In genomic region chr10:42781893-42782445, GRCh38 we compare ENCODE assay signal across 8 cellular contexts. TPM values are rescaled to one million over a fixed set of nuclear protein-coding genes. Genes with fewer than 3 reads are reported as not detected.
DNase-seq lines count a peak whose midpoint lies in the region; ATAC-seq and TF ChIP-seq lines count a peak whose summit lies in the region.

No MANE protein-coding gene starts in this region.

- H3K27me3 ChIP-seq in SJSA1 (replicated peaks) = no peaks in the 10 kb centered on the region; the same call in 1 of the 2 replicates
- no peaks in the 10 kb centered on the region for H3K27me3 ChIP-seq in neural cell (ENCODE audit: insufficient read depth, low read depth, low read length)

- TF ChIP-seq CTCF in neural cell (IDR thresholded peaks at IDR 0.05; ENCODE audit: poor library complexity, severe bottlenecking) = no peak

- H3K79me2 ChIP-seq in neural cell (replicated peaks; ENCODE audit: insufficient read depth, low read length) = no peaks in the 10 kb centered on the region

- no peaks in the 10 kb centered on the region for H3K9me2 ChIP-seq in neural cell (ENCODE audit: insufficient read depth, low read length)

- H3K4me1 ChIP-seq in SJSA1 (replicated peaks) = peaks cover 8% of the 10 kb centered on the region

- no peak for DNase-seq in Right ventricle myocardium inferior (ENCODE audit: missing footprints)
- DNase-seq in cardiac septum (ENCODE audit: low spot score) = no peak
- no peak for DNase-seq in SJSA1 (ENCODE audit: low read depth in 1 of 2, low spot score in 2 of 2)
- DNase-seq in epithelial cell of prostate (ENCODE audit: low read depth, low spot score) = no peak
- DNase-seq in activated gamma-delta T cell treated with Interleukin-2 at 50 U/mL for 16 hours = no peak
- DNase-seq in OCI-M2 (lab: John Stamatoyannopoulos, UW; ENCODE audit: unreplicated experiment) = no peak

- intact Hi-C loops in Right ventricle myocardium inferior (cut with DNase I) = loop anchor here (1.0 to 10.0 kb wide), 3 partner anchors 29 to 227 kb away; partner anchors contain the start of gene ZNF33B
- intact Hi-C loops in cardiac septum (cut with DNase I) = loop anchor here (1.0 to 10.0 kb wide), 2 partner anchors 29 to 147 kb away; partner anchors contain the start of gene ZNF33B

- TF ChIP-seq EP300 in neural cell (conservative IDR thresholded peaks at IDR 0.05; ENCODE audit: poor library complexity, severe bottlenecking) = no peak

- no peaks in the 10 kb centered on the region for H3F3A ChIP-seq in neural cell (ENCODE audit: insufficient read depth, low read length, poor library complexity, severe bottlenecking)

- peak overlapping the region; percentile 84 for H3K9ac ChIP-seq in neural cell (ENCODE audit: low read length)

- no peak for TF ChIP-seq RAD21 in neural cell (conservative IDR thresholded peaks at IDR 0.05)

- peaks cover 13% of the 10 kb centered on the region for H3K36me3 ChIP-seq in SJSA1
- H3K36me3 ChIP-seq in neural cell (ENCODE audit: insufficient read depth, low read length) = no peaks in the 10 kb centered on the region

- H3K4me3 ChIP-seq in SJSA1 (peak overlapping the region; percentile 64), neural cell (ENCODE audit: low read length) (peak overlapping the region; percentile 91)

- peak overlapping the region; percentile 99 for H2AFZ ChIP-seq in neural cell (ENCODE audit: low read depth, low read length)

- no peaks in the 10 kb centered on the region for H4K20me1 ChIP-seq in neural cell (ENCODE audit: insufficient read depth)

- H3K4me2 ChIP-seq in neural cell (ENCODE audit: low read length) = peak overlapping the region; percentile 78

- ATAC-seq in Right ventricle myocardium inferior (peak; percentile 7), HG03280 (IDR thresholded peaks at IDR 0.05; ENCODE audit: unreplicated experiment) (no peak)

- H3K27ac ChIP-seq in SJSA1 (peak overlapping the region; percentile 82), epithelial cell of prostate (peak overlapping the region; percentile 95), neural cell (ENCODE audit: low read length) (peak overlapping the region; percentile 83)

- no peaks in the 10 kb centered on the region for H3K9me3 ChIP-seq in SJSA1 (replicated peaks)
- H3K9me3 ChIP-seq in neural cell (ENCODE audit: low read length) = no peaks in the 10 kb centered on the region

TF ChIP-seq in neural cell, 6 proteins besides CTCF, POLR2A, EP300 and RAD21:
- TF ChIP-seq REST (IDR thresholded peaks at IDR 0.05; ENCODE audit: borderline replicate concordance) (no peak), MXI1 (conservative IDR thresholded peaks at IDR 0.05; ENCODE audit: poor library complexity, severe bottlenecking) (no peak), TAF1 (IDR thresholded peaks at IDR 0.05; ENCODE audit: low read depth) (no peak)

RNA-seq across cellular contexts. Expression of gene BMS1, which starts 0.6 kb away (rescaled TPM):
- 15.0 TPM for total RNA-seq in Right ventricle myocardium inferior
- total RNA-seq in cardiac septum = 13.4 TPM
- 30.1 and 35.6 TPM in 2 replicates for total RNA-seq in SJSA1 (2014; rRNA removed; shearing (Covaris generic))
- 7.7 and 8.5 TPM in 2 replicates for polyA plus RNA-seq in neural cell
- polyA minus RNA-seq in neural cell = 17.3 and 19.1 TPM in 2 replicates
